8 cellular contexts compared by ENCODE assay signal in genomic region chr4:154399259-154399974, GRCh38.
DNase-seq lines count a peak whose midpoint lies in the region; ATAC-seq and TF ChIP-seq lines count a peak whose summit lies in the region.

No MANE protein-coding gene starts in this region.

- no peaks in the 10 kb centered on the region for H3K27me3 ChIP-seq in AG04450 (ENCODE audit: control insufficient read depth, insufficient read depth, low read length)
- no peaks in the 10 kb centered on the region for H3K27me3 ChIP-seq in breast epithelium

- CTCF ChIA-PET in AG04450 (lab: Charles Lee) = no interaction called here

- H3K9me3 ChIP-seq in AG04450 (ENCODE audit: control insufficient read depth, insufficient read depth, low read length) (no peaks in the 10 kb centered on the region), breast epithelium (no peaks in the 10 kb centered on the region), mucosa of descending colon (no peaks in the 10 kb centered on the region)

- intact Hi-C loops in breast epithelium (cut with DNase I; ENCODE audit: low total_unique reads) = no loop called here
- intact Hi-C loops in mucosa of descending colon (cut with DNase I, micrococcal nuclease) = loop anchor here (5.0 kb wide), 2 partner anchors 103 to 108 kb away; no protein-coding TSS in a partner anchor

- TF ChIP-seq CTCF in AG04450 (IDR thresholded peaks at IDR 0.05; ENCODE audit: low read depth, low read length) (peak; percentile 24; the same call in 1 of the 2 replicates), breast epithelium (IDR thresholded peaks at IDR 0.05) (peak; percentile 8 to 42 (median 18)), mucosa of descending colon (IDR thresholded peaks at IDR 0.05) (no peak)

- H3K27ac ChIP-seq in AG04450 (ENCODE audit: low read depth, low read length) (no peak overlapping the region), breast epithelium (peak overlapping the region in 1 of 2 donors; percentile 71)

- TF ChIP-seq POLR2A in breast epithelium (IDR thresholded peaks at IDR 0.05) = no peak

- H3K4me1 ChIP-seq in breast epithelium (no peaks in the 10 kb centered on the region), mucosa of descending colon (ENCODE audit: low read depth) (no peaks in the 10 kb centered on the region)

- ATAC-seq in mucosa of descending colon = peak; percentile 27
- ATAC-seq in GM19467 (IDR thresholded peaks at IDR 0.05; ENCODE audit: unreplicated experiment) = no peak
- no peak for ATAC-seq in GM21737 (IDR thresholded peaks at IDR 0.05; ENCODE audit: unreplicated experiment)

- no peak overlapping the region for H3K4me3 ChIP-seq in AG04450 (ENCODE audit: low read depth, low read length)
- H3K4me3 ChIP-seq in breast epithelium = peak overlapping the region in 2 of 3 donors; percentile 38 to 59
- no peak overlapping the region for H3K4me3 ChIP-seq in mucosa of descending colon

- DNase-seq in AG04450 (ENCODE audit: low read depth, low spot score) = no peak
- peak; percentile 36 for DNase-seq in HT-29 (ENCODE audit: low spot score)
- DNase-seq in breast epithelium (ENCODE audit: low spot score in 2 of 2) = no peak
- DNase-seq in mucosa of descending colon = peak in 1 of 3 donors; percentile 25
- no peak for DNase-seq in stimulated activated CD4-positive, alpha-beta T cell treated with anti-CD3 and anti-CD28 coated beads, Interleukin-2, amount 100 ng/mL, for 24 hours
- DNase-seq in T-helper 1 cell = no peak

- H3K36me3 ChIP-seq in breast epithelium = no peaks in the 10 kb centered on the region
- no peaks in the 10 kb centered on the region for H3K36me3 ChIP-seq in mucosa of descending colon (ENCODE audit: low read depth)

- POLR2A ChIA-PET in AG04450 (lab: Yijun Ruan, JAX) = no interaction called here

Comparison
In these comparisons a context has a peak if more than half of its experiments do, and no peak if none do; other contexts are left out.
1. H3K4me3 ChIP-seq: peak in breast epithelium (2 of 3); none in AG04450 (single experiment) and mucosa of descending colon (single experiment).